1 cellular context compared by ENCODE assay signal in the genomic region with DNA sequence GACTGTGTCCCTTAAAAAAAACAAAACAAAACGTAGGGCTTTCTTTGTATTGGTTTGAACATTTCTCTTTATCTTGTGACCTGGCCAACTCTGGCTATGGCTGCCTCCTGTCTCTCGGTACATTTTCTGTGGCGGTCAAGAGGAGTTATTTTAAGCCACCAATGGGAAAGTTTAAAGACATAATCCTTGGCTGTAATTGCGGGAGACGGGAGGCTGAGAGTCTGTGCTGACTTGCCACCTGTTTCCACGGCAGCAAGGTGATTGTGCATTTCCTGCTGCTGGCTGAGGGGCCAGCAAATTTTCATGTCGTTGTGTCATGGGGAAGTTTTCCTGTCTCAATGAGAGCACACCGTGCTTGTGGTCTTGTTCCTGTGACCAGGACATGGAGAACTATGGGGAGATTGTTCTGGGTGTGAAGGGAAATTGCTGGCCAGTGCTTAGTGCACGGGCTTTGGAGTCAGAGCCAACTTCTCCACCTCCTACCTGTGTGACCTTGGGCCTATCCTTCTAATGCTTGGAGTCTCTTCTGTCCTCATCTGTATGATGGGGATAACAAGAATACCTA.
TF ChIP-seq lines count a peak whose summit lies in the region.

No MANE protein-coding gene starts in this region.

TF ChIP-seq in K562, 482 proteins besides CTCF, POLR2A, EP300 and RAD21 (continued from another document):
- TF ChIP-seq, protein P1, sequence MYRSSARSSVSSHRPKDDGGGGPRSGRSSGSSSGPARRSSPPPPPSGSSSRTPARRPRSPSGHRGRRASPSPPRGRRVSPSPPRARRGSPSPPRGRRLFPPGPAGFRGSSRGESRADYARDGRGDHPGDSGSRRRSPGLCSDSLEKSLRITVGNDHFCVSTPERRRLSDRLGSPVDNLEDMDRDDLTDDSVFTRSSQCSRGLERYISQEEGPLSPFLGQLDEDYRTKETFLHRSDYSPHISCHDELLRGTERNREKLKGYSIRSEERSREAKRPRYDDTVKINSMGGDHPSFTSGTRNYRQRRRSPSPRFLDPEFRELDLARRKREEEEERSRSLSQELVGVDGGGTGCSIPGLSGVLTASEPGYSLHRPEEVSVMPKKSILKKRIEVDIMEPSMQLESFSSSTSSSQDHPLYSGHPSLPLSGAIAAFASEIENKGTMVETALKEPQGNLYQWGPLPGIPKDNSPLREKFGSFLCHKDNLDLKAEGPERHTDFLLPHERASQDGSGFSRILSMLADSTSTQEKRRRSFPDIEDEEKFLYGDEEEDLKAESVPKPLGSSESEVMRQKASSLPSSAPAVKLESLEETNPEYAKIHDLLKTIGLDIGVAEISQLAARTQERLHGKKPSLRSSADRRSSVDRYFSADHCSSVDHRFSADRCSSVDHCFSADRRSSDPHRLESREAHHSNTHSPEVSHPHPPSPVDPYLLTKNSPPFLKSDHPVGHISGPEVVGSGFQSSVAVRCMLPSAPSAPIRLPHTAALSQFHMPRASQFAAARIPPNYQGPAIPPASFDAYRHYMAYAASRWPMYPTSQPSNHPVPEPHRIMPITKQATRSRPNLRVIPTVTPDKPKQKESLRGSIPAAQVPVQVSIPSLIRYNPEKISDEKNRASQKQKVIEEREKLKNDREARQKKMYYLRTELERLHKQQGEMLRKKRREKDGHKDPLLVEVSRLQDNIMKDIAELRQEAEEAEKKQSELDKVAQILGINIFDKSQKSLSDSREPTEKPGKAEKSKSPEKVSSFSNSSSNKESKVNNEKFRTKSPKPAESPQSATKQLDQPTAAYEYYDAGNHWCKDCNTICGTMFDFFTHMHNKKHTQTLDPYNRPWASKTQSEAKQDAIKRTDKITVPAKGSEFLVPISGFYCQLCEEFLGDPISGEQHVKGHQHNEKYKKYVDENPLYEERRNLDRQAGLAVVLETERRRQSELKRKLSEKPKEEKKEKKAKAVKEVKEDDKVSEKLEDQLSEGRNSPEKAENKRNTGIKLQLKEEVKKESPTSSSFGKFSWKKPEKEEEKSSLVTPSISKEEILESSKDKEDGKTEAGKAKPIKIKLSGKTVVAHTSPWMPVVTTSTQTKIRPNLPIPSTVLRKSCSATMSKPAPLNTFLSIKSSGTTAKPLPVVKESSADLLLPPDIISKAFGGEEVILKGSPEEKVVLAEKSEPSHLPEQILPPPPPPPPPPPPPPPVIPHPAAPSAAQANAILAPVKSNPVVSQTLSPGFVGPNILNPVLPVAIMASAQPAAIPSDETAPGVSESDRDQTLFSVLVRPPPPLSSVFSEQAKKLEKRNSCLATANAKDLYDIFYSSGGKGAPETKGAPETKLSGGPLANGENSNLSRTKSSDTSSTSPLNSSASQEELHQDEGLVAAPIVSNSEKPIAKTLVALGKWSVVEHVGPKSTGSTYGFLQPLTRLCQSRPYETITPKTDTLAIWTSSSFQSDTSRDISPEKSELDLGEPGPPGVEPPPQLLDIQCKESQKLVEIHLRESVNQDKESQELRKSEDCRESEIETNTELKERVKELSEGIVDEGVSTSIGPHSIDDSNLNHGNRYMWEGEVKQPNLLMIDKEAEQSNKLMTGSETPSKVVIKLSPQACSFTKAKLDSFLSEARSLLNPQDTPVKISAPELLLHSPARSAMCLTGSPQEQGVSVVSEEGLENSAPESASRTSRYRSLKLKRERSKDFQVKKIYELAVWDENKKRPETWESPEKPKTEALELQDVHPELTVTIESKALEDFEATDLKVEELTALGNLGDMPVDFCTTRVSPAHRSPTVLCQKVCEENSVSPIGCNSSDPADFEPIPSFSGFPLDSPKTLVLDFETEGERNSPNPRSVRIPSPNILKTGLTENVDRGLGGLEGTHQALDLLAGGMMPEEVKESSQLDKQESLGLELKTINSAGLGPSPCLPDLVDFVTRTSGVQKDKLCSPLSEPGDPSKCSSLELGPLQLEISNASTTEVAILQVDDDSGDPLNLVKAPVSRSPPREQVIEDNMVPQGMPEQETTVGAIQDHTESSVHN (IDR thresholded peaks at IDR 0.05; ENCODE audit: borderline replicate concordance in 1 of 2, low read depth in 1 of 2), result no peak
- no peak for TF ChIP-seq ZNF766 (CRISPR knock-in tag; conservative IDR thresholded peaks at IDR 0.05)
